1 cellular context compared by ENCODE assay signal in the genomic region with DNA sequence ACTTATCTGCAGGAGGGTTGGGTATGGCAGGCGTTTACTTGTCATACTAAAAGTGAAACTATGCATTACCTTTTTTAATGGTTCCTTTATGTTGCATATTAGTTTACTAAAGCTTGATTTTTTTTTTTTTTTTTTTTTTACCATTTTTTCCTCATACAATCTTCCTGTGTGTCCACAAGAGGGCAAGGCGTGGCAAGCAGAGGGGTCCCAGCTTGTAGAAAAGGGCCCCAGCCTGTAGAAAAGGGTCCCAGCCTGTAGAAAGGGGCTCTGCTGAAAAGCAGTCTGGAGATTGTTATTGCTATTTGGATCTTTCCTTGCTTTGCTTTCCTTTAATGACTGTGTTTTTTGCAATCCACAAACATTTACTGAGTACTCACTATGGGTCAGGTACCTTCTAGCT.
TF ChIP-seq lines count a peak whose summit lies in the region.

No MANE protein-coding gene starts in this region.

TF ChIP-seq in IMR-90, 13 proteins besides CTCF, POLR2A, EP300 and RAD21:
- TF ChIP-seq NFE2L2 (IDR thresholded peaks at IDR 0.05; ENCODE audit: low read depth, low read length), result no peak
- TF ChIP-seq MXI1 (IDR thresholded peaks at IDR 0.05; ENCODE audit: borderline replicate concordance, low read depth, low read length), result no peak
- TF ChIP-seq SMC3 (IDR thresholded peaks at IDR 0.05; ENCODE audit: low read depth, low read length), result peak; percentile 12; the same call in 1 of the 2 replicates
- TF ChIP-seq MAFK (IDR thresholded peaks at IDR 0.05; ENCODE audit: low read depth, low read length), result no peak
- no peak for TF ChIP-seq FOS (IDR thresholded peaks at IDR 0.05; ENCODE audit: low read depth, low read length)
- TF ChIP-seq MAZ (IDR thresholded peaks at IDR 0.05; ENCODE audit: borderline replicate concordance, low read depth, low read length), result no peak
- no peak for TF ChIP-seq BHLHE40 (IDR thresholded peaks at IDR 0.05; ENCODE audit: low read depth, low read length)
TF ChIP-seq in IMR-90: peak in this region for 1.
